Comparison of ENCODE assay signal across 1 cellular context in the genomic region with DNA sequence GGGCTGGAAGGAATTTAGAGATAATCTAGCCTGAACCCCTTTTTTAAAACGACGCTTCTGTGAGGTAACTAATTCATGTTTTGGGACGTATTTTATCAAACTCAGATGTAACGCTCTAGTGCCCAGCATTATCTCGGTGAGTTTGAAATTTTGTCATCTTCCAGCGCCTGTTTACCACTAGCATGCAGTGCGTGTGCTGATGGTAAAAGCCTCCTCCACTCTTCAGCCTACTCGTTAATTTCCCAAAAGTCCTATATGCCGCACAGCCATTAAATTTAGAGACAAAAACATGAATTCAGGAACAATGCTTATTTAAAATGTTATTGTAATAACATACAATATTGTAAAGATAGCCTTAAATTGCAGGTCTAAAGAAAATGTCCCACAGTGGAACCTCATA.
TF ChIP-seq lines count a peak whose summit lies in the region.

No MANE protein-coding gene starts in this region.

TF ChIP-seq in liver, 16 proteins besides CTCF, POLR2A, EP300 and RAD21 (continued from another document):
- TF ChIP-seq, protein P1, sequence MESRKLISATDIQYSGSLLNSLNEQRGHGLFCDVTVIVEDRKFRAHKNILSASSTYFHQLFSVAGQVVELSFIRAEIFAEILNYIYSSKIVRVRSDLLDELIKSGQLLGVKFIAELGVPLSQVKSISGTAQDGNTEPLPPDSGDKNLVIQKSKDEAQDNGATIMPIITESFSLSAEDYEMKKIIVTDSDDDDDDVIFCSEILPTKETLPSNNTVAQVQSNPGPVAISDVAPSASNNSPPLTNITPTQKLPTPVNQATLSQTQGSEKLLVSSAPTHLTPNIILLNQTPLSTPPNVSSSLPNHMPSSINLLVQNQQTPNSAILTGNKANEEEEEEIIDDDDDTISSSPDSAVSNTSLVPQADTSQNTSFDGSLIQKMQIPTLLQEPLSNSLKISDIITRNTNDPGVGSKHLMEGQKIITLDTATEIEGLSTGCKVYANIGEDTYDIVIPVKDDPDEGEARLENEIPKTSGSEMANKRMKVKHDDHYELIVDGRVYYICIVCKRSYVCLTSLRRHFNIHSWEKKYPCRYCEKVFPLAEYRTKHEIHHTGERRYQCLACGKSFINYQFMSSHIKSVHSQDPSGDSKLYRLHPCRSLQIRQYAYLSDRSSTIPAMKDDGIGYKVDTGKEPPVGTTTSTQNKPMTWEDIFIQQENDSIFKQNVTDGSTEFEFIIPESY (IDR thresholded peaks at IDR 0.05), result no peak
- TF ChIP-seq, protein P2, sequence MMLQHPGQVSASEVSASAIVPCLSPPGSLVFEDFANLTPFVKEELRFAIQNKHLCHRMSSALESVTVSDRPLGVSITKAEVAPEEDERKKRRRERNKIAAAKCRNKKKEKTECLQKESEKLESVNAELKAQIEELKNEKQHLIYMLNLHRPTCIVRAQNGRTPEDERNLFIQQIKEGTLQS (IDR thresholded peaks at IDR 0.05), result no peak
